8 cellular contexts compared by ENCODE assay signal in genomic region chr4:38128478-38129451, GRCh38.
DNase-seq lines count a peak whose midpoint lies in the region; ATAC-seq and TF ChIP-seq lines count a peak whose summit lies in the region.

No MANE protein-coding gene starts in this region.

- DNase-seq in T-helper 9 cell (peak; percentile 26), choroid plexus epithelial cell (ENCODE audit: low read depth) (peak; percentile 66), skeletal muscle cell (ENCODE audit: low read depth) (peak; percentile 39), DMS114 treated with DMSO at 0.1 percent for 48 hours (lab: John Stamatoyannopoulos, UW; ENCODE audit: unreplicated experiment) (no peak), DMS 273 (lab: John Stamatoyannopoulos, UW; ENCODE audit: unreplicated experiment) (no peak), HEK293T (ENCODE audit: extremely low spot score) (no peak)

- no peak for TF ChIP-seq CTCF in choroid plexus epithelial cell (conservative IDR thresholded peaks at IDR 0.05; ENCODE audit: low read depth, low read length)

- no peak overlapping the region for H3K4me3 ChIP-seq in choroid plexus epithelial cell (ENCODE audit: low read depth, low read length)
- H3K4me3 ChIP-seq in skeletal muscle cell (ENCODE audit: low read depth, low read length): no peak overlapping the region

- ATAC-seq in GM19035 (IDR thresholded peaks at IDR 0.05; ENCODE audit: unreplicated experiment) (peak; percentile 48), HG03066 (IDR thresholded peaks at IDR 0.05; ENCODE audit: low read depth, unreplicated experiment) (peak; percentile 50)

- POLR2A ChIA-PET in HEK293T (lab: Yijun Ruan, JAX): no interaction called here

- CTCF ChIA-PET in HEK293T (lab: Yijun Ruan, JAX): interaction anchor here (0.5 kb wide), 1 partner anchor 990 kb away, joined by 3 read pairs; no protein-coding TSS in a partner anchor

TF ChIP-seq in HEK293T, 16 proteins besides CTCF, POLR2A, EP300 and RAD21:
- TF ChIP-seq CTBP1 (IDR thresholded peaks at IDR 0.05; ENCODE audit: borderline replicate concordance) (no peak), PKNOX1 (IDR thresholded peaks at IDR 0.05) (no peak), SP1 (IDR thresholded peaks at IDR 0.05) (no peak), LEF1 (IDR thresholded peaks at IDR 0.05; ENCODE audit: borderline replicate concordance) (no peak), SUZ12 (IDR thresholded peaks at IDR 0.05) (no peak)

Comparison
In these comparisons a context has a peak if more than half of its experiments do, and no peak if none do; other contexts are left out.
1. DNase-seq: peak in T-helper 9 cell (single experiment), choroid plexus epithelial cell (single experiment) and skeletal muscle cell (single experiment); none in DMS114 treated with DMSO at 0.1 percent for 48 hours (single experiment), DMS 273 (single experiment) and HEK293T (single experiment).